In genomic region chr3:114650808-114651207, GRCh38 we compare ENCODE assay signal across 12 cellular contexts.
A peak's percentile ranks its signal among the peaks of the same experiment; 100 is the strongest.
DNase-seq lines count a peak whose midpoint lies in the region; ATAC-seq and TF ChIP-seq lines count a peak whose summit lies in the region.
"Had no signal": no experiment of that assay in that cellular context is flagged by ENCODE, and none has a peak within 500 bp of the region (broad histone marks: within the 10 kb centered on the region; RNA-seq: fewer than 3 reads in every experiment).

No MANE protein-coding gene starts in this region.

- H3K4me3 Mint-ChIP-seq in activated naive CD8-positive, alpha-beta T cell = no peak overlapping the region
- no peak overlapping the region for H3K4me3 Mint-ChIP-seq in activated naive CD8-positive, alpha-beta T cell treated with anti-CD3 and anti-CD28 coated beads for 36 hours
- H3K4me3 Mint-ChIP-seq in type B pancreatic cell = peak overlapping the region; percentile 21
- H3K4me3 Mint-ChIP-seq: stimulated activated memory B cell treated with anti-CD40 and anti-IgM and Interleukin-4, amounts not matched to agents 10 μg/mL and 1 μg/mL and 100 μg/mL, for 72 hours had no signal

- H3K27ac Mint-ChIP-seq in activated naive CD8-positive, alpha-beta T cell = peak overlapping the region; percentile 7
- no peak overlapping the region for H3K27ac Mint-ChIP-seq in activated naive CD8-positive, alpha-beta T cell treated with anti-CD3 and anti-CD28 coated beads for 36 hours
- peak overlapping the region; percentile 10 for H3K27ac Mint-ChIP-seq in type B pancreatic cell
- H3K27ac Mint-ChIP-seq: stimulated activated memory B cell treated with anti-CD40 and anti-IgM and Interleukin-4, amounts not matched to agents 10 μg/mL and 1 μg/mL and 100 μg/mL, for 72 hours had no signal

- H3K27me3 ChIP-seq in adipocyte (replicated peaks; ENCODE audit: control insufficient read depth, insufficient read depth, low read length) (no peaks in the 10 kb centered on the region), stomach (no peaks in the 10 kb centered on the region)

- DNase-seq in activated naive CD8-positive, alpha-beta T cell treated with anti-CD3 and anti-CD28 coated beads for 36 hours = no peak
- DNase-seq in adipocyte (ENCODE audit: low read depth) (peak; percentile 65), hepatic stellate cell (ENCODE audit: low spot score) (peak; percentile 8), type B pancreatic cell (ENCODE audit: extremely low spot score, unreplicated experiment) (no peak), stomach (no peak), mucosa of descending colon (no peak)
- no peak for DNase-seq in stimulated activated CD4-positive, alpha-beta T cell treated with anti-CD3 and anti-CD28 coated beads, Interleukin-15, amount 100 ng/mL, for 24 hours
- DNase-seq: KG1, NCI-H524 treated with DMSO at 0.1 percent for 48 hours had no signal

- no peak for ATAC-seq in mucosa of descending colon
- ATAC-seq: stimulated activated memory B cell treated with anti-CD40 and anti-IgM and Interleukin-4, amounts not matched to agents 10 μg/mL and 1 μg/mL and 100 μg/mL, for 72 hours had no signal

- H3K4me3 ChIP-seq in adipocyte (ENCODE audit: low read length) (peak overlapping the region; percentile 11), stomach (no peak overlapping the region), mucosa of descending colon (no peak overlapping the region)
- H3K4me3 ChIP-seq: skin epidermis had no signal

- H3K9me3 ChIP-seq in adipocyte (ENCODE audit: control insufficient read depth, low read length) (no peaks in the 10 kb centered on the region), stomach (no peaks in the 10 kb centered on the region), mucosa of descending colon (no peaks in the 10 kb centered on the region)

- H3K9me3 Mint-ChIP-seq in activated naive CD8-positive, alpha-beta T cell (ENCODE audit: low read depth) = peaks cover 4% of the 10 kb centered on the region
- H3K9me3 Mint-ChIP-seq in activated naive CD8-positive, alpha-beta T cell treated with anti-CD3 and anti-CD28 coated beads for 36 hours = peaks cover 4% of the 10 kb centered on the region
- peaks cover 5% of the 10 kb centered on the region for H3K9me3 Mint-ChIP-seq in type B pancreatic cell
- H3K9me3 Mint-ChIP-seq: stimulated activated memory B cell treated with anti-CD40 and anti-IgM and Interleukin-4, amounts not matched to agents 10 μg/mL and 1 μg/mL and 100 μg/mL, for 72 hours had no signal

- WGBS in stomach, 5 donors = 32 to 43% (median 40%) methylated on average over 3 of the region's 3 CpGs

- H3K36me3 ChIP-seq in adipocyte (ENCODE audit: control insufficient read depth, insufficient read depth, low read length, severe bottlenecking) (no peaks in the 10 kb centered on the region), stomach (no peaks in the 10 kb centered on the region), mucosa of descending colon (ENCODE audit: low read depth) (no peaks in the 10 kb centered on the region)

- no peak overlapping the region for H3K27ac ChIP-seq in stomach

- H3K9ac ChIP-seq in adipocyte (ENCODE audit: low read length) = peak overlapping the region; percentile 59

- H3K4me1 Mint-ChIP-seq in activated naive CD8-positive, alpha-beta T cell (ENCODE audit: low read depth) = peaks cover 17% of the 10 kb centered on the region
- H3K4me1 Mint-ChIP-seq in activated naive CD8-positive, alpha-beta T cell treated with anti-CD3 and anti-CD28 coated beads for 36 hours = peaks cover 21% of the 10 kb centered on the region
- H3K4me1 Mint-ChIP-seq in type B pancreatic cell (ENCODE audit: unreplicated experiment) = peaks cover 13% of the 10 kb centered on the region
- H3K4me1 Mint-ChIP-seq: stimulated activated memory B cell treated with anti-CD40 and anti-IgM and Interleukin-4, amounts not matched to agents 10 μg/mL and 1 μg/mL and 100 μg/mL, for 72 hours had no signal

- H3K36me3 Mint-ChIP-seq in activated naive CD8-positive, alpha-beta T cell = peaks cover 6% of the 10 kb centered on the region
- H3K36me3 Mint-ChIP-seq in activated naive CD8-positive, alpha-beta T cell treated with anti-CD3 and anti-CD28 coated beads for 36 hours = peaks cover 12% of the 10 kb centered on the region
- H3K36me3 Mint-ChIP-seq in type B pancreatic cell = peaks cover 4% of the 10 kb centered on the region
- H3K36me3 Mint-ChIP-seq: stimulated activated memory B cell treated with anti-CD40 and anti-IgM and Interleukin-4, amounts not matched to agents 10 μg/mL and 1 μg/mL and 100 μg/mL, for 72 hours had no signal

- TF ChIP-seq EP300 in stomach (IDR thresholded peaks at IDR 0.05) = no peak

- no peaks in the 10 kb centered on the region for H3K27me3 Mint-ChIP-seq in activated naive CD8-positive, alpha-beta T cell
- H3K27me3 Mint-ChIP-seq in activated naive CD8-positive, alpha-beta T cell treated with anti-CD3 and anti-CD28 coated beads for 36 hours = no peaks in the 10 kb centered on the region
- no peaks in the 10 kb centered on the region for H3K27me3 Mint-ChIP-seq in type B pancreatic cell
- H3K27me3 Mint-ChIP-seq: stimulated activated memory B cell treated with anti-CD40 and anti-IgM and Interleukin-4, amounts not matched to agents 10 μg/mL and 1 μg/mL and 100 μg/mL, for 72 hours had no signal

- TF ChIP-seq POLR2A in stomach (IDR thresholded peaks at IDR 0.05) = no peak

- H3K4me1 ChIP-seq in adipocyte (ENCODE audit: control insufficient read depth, insufficient read depth, low read length) (peaks cover 29% of the 10 kb centered on the region), stomach (peaks cover 0 to 10% (median 0%) of the 10 kb centered on the region in 4 donors), mucosa of descending colon (ENCODE audit: low read depth) (no peaks in the 10 kb centered on the region)

- TF ChIP-seq CTCF in type B pancreatic cell (conservative IDR thresholded peaks at IDR 0.05) = no peak
- TF ChIP-seq CTCF in stomach (IDR thresholded peaks at IDR 0.05) = no peak
- TF ChIP-seq CTCF in mucosa of descending colon (IDR thresholded peaks at IDR 0.05) = no peak

- intact Hi-C loops in stomach (cut with DNase I; ENCODE audit: low total_unique reads) (no loop called here), mucosa of descending colon (cut with DNase I, micrococcal nuclease) (no loop called here)

Comparison
In these comparisons a context has a peak if more than half of its experiments do, and no peak if none do; other contexts are left out.
1. DNase-seq: peak in adipocyte (single experiment) and hepatic stellate cell (single experiment); none in activated naive CD8-positive, alpha-beta T cell treated with anti-CD3 and anti-CD28 coated beads for 36 hours (single experiment), type B pancreatic cell (single experiment), stomach (single experiment), stimulated activated CD4-positive, alpha-beta T cell treated with anti-CD3 and anti-CD28 coated beads, Interleukin-15, amount 100 ng/mL, for 24 hours (single experiment) and mucosa of descending colon (0 of 3).